9 cellular contexts compared by ENCODE assay signal in genomic region chr16:10878328-10878643, GRCh38. TPM values are rescaled to one million over a fixed set of nuclear protein-coding genes. Genes with fewer than 3 reads are reported as not detected.
DNase-seq lines count a peak whose midpoint lies in the region; ATAC-seq, FAIRE-seq and TF ChIP-seq lines count a peak whose summit lies in the region.
"Had no signal": no experiment of that assay in that cellular context is flagged by ENCODE, and none has a peak within 500 bp of the region (broad histone marks: within the 10 kb centered on the region; RNA-seq: fewer than 3 reads in every experiment).

No MANE protein-coding gene starts in this region.

- POLR2A ChIA-PET in T-cell (lab: Charles Lee): interaction anchor here in 1 of 2 donors (0.6 kb wide), 1 partner anchor 356 kb away, joined by 8 read pairs; no protein-coding TSS in a partner anchor

- TF ChIP-seq POLR2A in GM12892 (IDR thresholded peaks at IDR 0.05; ENCODE audit: low read depth, low read length): no peak

- peaks cover 6 to 18% of the 10 kb centered on the region in 2 donors for H3K4me1 ChIP-seq in thoracic aorta (ENCODE audit: control insufficient read depth in 1 of 2, low read depth in 2 of 2)

- peaks cover 80% of the 10 kb centered on the region for H3K27me3 Mint-ChIP-seq in activated T-cell treated with anti-CD3 and anti-CD28 coated beads, Interleukin-2, amount 50 U/mL, for 24 hours
- peaks cover 40 to 49% of the 10 kb centered on the region in 2 donors for H3K27me3 Mint-ChIP-seq in T-cell
- H3K27me3 Mint-ChIP-seq in immature natural killer cell (ENCODE audit: low read depth in 3 of 3): peaks cover 4 to 9% (median 8%) of the 10 kb centered on the region in 3 donors

- no peak overlapping the region for H3K27ac ChIP-seq in thoracic aorta

- no peaks in the 10 kb centered on the region for H3K9me3 Mint-ChIP-seq in activated T-cell treated with anti-CD3 and anti-CD28 coated beads, Interleukin-2, amount 50 U/mL, for 24 hours
- no peaks in the 10 kb centered on the region for H3K9me3 Mint-ChIP-seq in T-cell
- H3K9me3 Mint-ChIP-seq in immature natural killer cell: peaks cover 0 to 2% (median 0%) of the 10 kb centered on the region in 6 donors

- peak overlapping the region; percentile 80 for H3K4me3 ChIP-seq in thoracic aorta

- H3K9me3 ChIP-seq in thoracic aorta: no peaks in the 10 kb centered on the region

- peak overlapping the region; percentile 80 for H3K4me3 Mint-ChIP-seq in activated T-cell treated with anti-CD3 and anti-CD28 coated beads, Interleukin-2, amount 50 U/mL, for 24 hours
- H3K4me3 Mint-ChIP-seq in T-cell (peak overlapping the region; percentile 84 to 93 (median 88)), immature natural killer cell (peak overlapping the region; percentile 85 to 95 (median 90))

- ATAC-seq in T-cell (replicated peaks in 1 of 4) (no peak), thoracic aorta (ENCODE audit: insufficient number of reproducible peaks, low FRiP score, low read depth) (no peak), HG03439 (IDR thresholded peaks at IDR 0.05; ENCODE audit: unreplicated experiment) (no peak)

- H3K27me3 ChIP-seq in thoracic aorta (replicated peaks; ENCODE audit: insufficient read depth): no peaks in the 10 kb centered on the region

- H3K36me3 Mint-ChIP-seq in activated T-cell treated with anti-CD3 and anti-CD28 coated beads, Interleukin-2, amount 50 U/mL, for 24 hours (ENCODE audit: low read depth): no peaks in the 10 kb centered on the region
- H3K36me3 Mint-ChIP-seq in T-cell (no peaks in the 10 kb centered on the region), immature natural killer cell (peaks cover 0 to 1% (median 0%) of the 10 kb centered on the region in 3 donors)

- no peak for TF ChIP-seq CTCF in thoracic aorta (IDR thresholded peaks at IDR 0.05)

- no peak overlapping the region for H3K27ac Mint-ChIP-seq in activated T-cell treated with anti-CD3 and anti-CD28 coated beads, Interleukin-2, amount 50 U/mL, for 24 hours
- H3K27ac Mint-ChIP-seq in T-cell (peak overlapping the region in 1 of 2 donors; percentile 28), immature natural killer cell (peak overlapping the region in 5 of 6 donors; percentile 30 to 92 (median 74))

- CTCF ChIA-PET in T-cell (lab: Charles Lee): interaction anchor here in 1 of 2 donors (1.2 kb wide), 1 partner anchor 36 kb away, joined by 3 read pairs; no protein-coding TSS in a partner anchor

- H3K36me3 ChIP-seq in thoracic aorta: no peaks in the 10 kb centered on the region

- FAIRE-seq in GM12892 (lab: Jason Lieb, UNC): no peak

- DNase-seq in activated T-cell treated with anti-CD3 and anti-CD28 coated beads, Interleukin-2, amount 50 U/mL, for 24 hours: no peak
- no peak for DNase-seq in activated T-cell treated with anti-CD3 and anti-CD28 coated beads for 4 hours
- no peak for DNase-seq in T-cell
- DNase-seq in immature natural killer cell: no peak
- no peak for DNase-seq in thoracic aorta (ENCODE audit: low spot score)
- no peak for DNase-seq in GOT3 (lab: John Stamatoyannopoulos, UW)
- no peak for DNase-seq in GM12892 (ENCODE audit: insufficient read length)

- peaks cover 67% of the 10 kb centered on the region for H3K4me1 Mint-ChIP-seq in activated T-cell treated with anti-CD3 and anti-CD28 coated beads, Interleukin-2, amount 50 U/mL, for 24 hours (ENCODE audit: low read depth)
- H3K4me1 Mint-ChIP-seq in T-cell (peaks cover 45 to 64% (median 49%) of the 10 kb centered on the region in 3 donors), immature natural killer cell (peaks cover 50 to 68% of the 10 kb centered on the region in 2 donors)

RNA-seq across cellular contexts. Expression of gene CIITA, which starts 1.3 kb away (rescaled TPM):
- total RNA-seq in T-cell: 10 to 100 TPM; 10.5 to 36.7 (median 12.5) TPM
- polyA plus RNA-seq in immature natural killer cell: 1 to 10 TPM in 2 of 3 donors, under 1 TPM in 1; 0.25 to 2.4 (median 1.7) TPM
- total RNA-seq in thoracic aorta: 10 to 100 TPM; 25.2 to 31.0 TPM
- polyA plus RNA-seq in GM12892 (2012; ENCODE audit: missing spikeins): 89.5 TPM
- total RNA-seq: chondrocyte had no signal

RNA-seq across cellular contexts. Expression of gene TVP23A, which starts 59.7 kb away (rescaled TPM):
- under 1 TPM in 2 of 5 donors, not detected in 3; 0.13 to 0.50 TPM for total RNA-seq in T-cell
- polyA plus RNA-seq in immature natural killer cell: under 1 TPM; 0.09 to 0.46 (median 0.14) TPM
- total RNA-seq in thoracic aorta: 1 to 10 TPM; 1.1 to 1.5 TPM
- 20.1 TPM for polyA plus RNA-seq in GM12892 (2012; ENCODE audit: missing spikeins)
